ENCODE assay signal across 8 cellular contexts in genomic region chr12:27969901-27970390, GRCh38. TPM values are rescaled to one million over a fixed set of nuclear protein-coding genes. Genes with fewer than 3 reads are reported as not detected.
DNase-seq lines count a peak whose midpoint lies in the region; ATAC-seq lines count a peak whose summit lies in the region.

No MANE protein-coding gene starts in this region.

- in situ Hi-C loops in ACHN (cut with HindIII; ENCODE audit: low pct_ligation_motif_present, low pct_unique_long_range_greater_than_20kb, low sequenced_read_pairs), result no loop called here

- intact Hi-C loops in cardiac septum (cut with DNase I), result no loop called here
- intact Hi-C loops in posterior vena cava (cut with DNase I), result no loop called here

- ATAC-seq in GM18520 (IDR thresholded peaks at IDR 0.05; ENCODE audit: unreplicated experiment), result peak; percentile 41
- ATAC-seq in HG03025 (IDR thresholded peaks at IDR 0.05; ENCODE audit: low FRiP score, unreplicated experiment), result peak; percentile 88

- DNase-seq in ACHN (peak; percentile 91), NOMO-1 treated with dmso at 0.1 percent for 144 hours (lab: John Stamatoyannopoulos, UW; ENCODE audit: unreplicated experiment) (peak; percentile 19), cardiac septum (ENCODE audit: low spot score) (peak; percentile 77), posterior vena cava (ENCODE audit: low spot score) (peak; percentile 81), SKM-1 treated with dmso at 0.1 percent for 144 hours (lab: John Stamatoyannopoulos, UW; ENCODE audit: unreplicated experiment) (no peak)
- DNase-seq in activated naive CD4-positive, alpha-beta T cell treated with anti-CD3 and anti-CD28 coated beads, Interleukin-2, amount 50 U/mL, for 16 hours, result peak; percentile 62

RNA-seq across cellular contexts. Expression of gene PTHLH, which starts 2.6 kb away (rescaled TPM):
- 1.9 TPM for total RNA-seq in cardiac septum
- total RNA-seq in posterior vena cava, result 1 to 10 TPM; 1.8 to 2.1 TPM
